ENCODE assay signal across 7 cellular contexts in genomic region chr17:77391668-77392375, GRCh38.
DNase-seq lines count a peak whose midpoint lies in the region; ATAC-seq and TF ChIP-seq lines count a peak whose summit lies in the region.

No MANE protein-coding gene starts in this region.

- H3K9ac ChIP-seq in HUES64 (ENCODE audit: low read depth, low read length), result peak overlapping the region; percentile 53

- H3K27ac Mint-ChIP-seq in activated naive CD8-positive, alpha-beta T cell treated with anti-CD3 and anti-CD28 coated beads for 36 hours, result peak overlapping the region; percentile 56

- H3K27me3 ChIP-seq in HUES64 (ENCODE audit: insufficient read depth, low read length) (no peaks in the 10 kb centered on the region), left ventricle myocardium inferior (ENCODE audit: low read depth) (no peaks in the 10 kb centered on the region)

- peak overlapping the region; percentile 80 for H3K27ac ChIP-seq in HUES64 (ENCODE audit: low read depth, low read length)
- H3K27ac ChIP-seq in left ventricle myocardium inferior (replicated peaks), result peak overlapping the region; percentile 90

- no peaks in the 10 kb centered on the region for H3K27me3 Mint-ChIP-seq in activated naive CD8-positive, alpha-beta T cell treated with anti-CD3 and anti-CD28 coated beads for 36 hours

- no peaks in the 10 kb centered on the region for H3K36me3 Mint-ChIP-seq in activated naive CD8-positive, alpha-beta T cell treated with anti-CD3 and anti-CD28 coated beads for 36 hours

- H3K4me1 ChIP-seq in HUES64 (ENCODE audit: insufficient read depth, low read length) (peaks cover 60% of the 10 kb centered on the region), left ventricle myocardium inferior (peaks cover 97% of the 10 kb centered on the region)

- TF ChIP-seq CTCF in left ventricle myocardium inferior (IDR thresholded peaks at IDR 0.05; ENCODE audit: borderline replicate concordance), result no peak

- no peak for ATAC-seq in GM21423 (IDR thresholded peaks at IDR 0.05; ENCODE audit: unreplicated experiment)
- ATAC-seq in GM21528 (IDR thresholded peaks at IDR 0.05; ENCODE audit: low FRiP score, unreplicated experiment), result no peak
- ATAC-seq in HG03565 (IDR thresholded peaks at IDR 0.05; ENCODE audit: unreplicated experiment), result no peak

- no peaks in the 10 kb centered on the region for H3K9me3 Mint-ChIP-seq in activated naive CD8-positive, alpha-beta T cell treated with anti-CD3 and anti-CD28 coated beads for 36 hours

- peaks cover 68% of the 10 kb centered on the region for H3K4me1 Mint-ChIP-seq in activated naive CD8-positive, alpha-beta T cell treated with anti-CD3 and anti-CD28 coated beads for 36 hours

- H3K9me3 ChIP-seq in HUES64 (ENCODE audit: insufficient read depth, low read depth, low read length) (no peaks in the 10 kb centered on the region), left ventricle myocardium inferior (replicated peaks) (no peaks in the 10 kb centered on the region)

- H3K4me3 ChIP-seq in HUES64 (ENCODE audit: low read length) (no peak overlapping the region), left ventricle myocardium inferior (peak overlapping the region; percentile 18), skeletal muscle cell (ENCODE audit: low read depth, low read length) (no peak overlapping the region)

- no peak for DNase-seq in activated naive CD8-positive, alpha-beta T cell treated with anti-CD3 and anti-CD28 coated beads for 36 hours
- DNase-seq in left ventricle myocardium inferior (peak; percentile 57), skeletal muscle cell (ENCODE audit: low read depth) (peak; percentile 94)

- intact Hi-C loops in left ventricle myocardium inferior (cut with micrococcal nuclease), result no loop called here

- peak overlapping the region; percentile 54 for H3K4me3 Mint-ChIP-seq in activated naive CD8-positive, alpha-beta T cell treated with anti-CD3 and anti-CD28 coated beads for 36 hours

- H3K36me3 ChIP-seq in HUES64 (ENCODE audit: insufficient read depth, low read length), result no peaks in the 10 kb centered on the region
- H3K36me3 ChIP-seq in left ventricle myocardium inferior, result no peaks in the 10 kb centered on the region

- whole genome bisulfite sequencing in HUES64, result 19% methylated on average over 7 of the region's 7 CpGs
